ENCODE assay signal across 32 cellular contexts in the genomic region with DNA sequence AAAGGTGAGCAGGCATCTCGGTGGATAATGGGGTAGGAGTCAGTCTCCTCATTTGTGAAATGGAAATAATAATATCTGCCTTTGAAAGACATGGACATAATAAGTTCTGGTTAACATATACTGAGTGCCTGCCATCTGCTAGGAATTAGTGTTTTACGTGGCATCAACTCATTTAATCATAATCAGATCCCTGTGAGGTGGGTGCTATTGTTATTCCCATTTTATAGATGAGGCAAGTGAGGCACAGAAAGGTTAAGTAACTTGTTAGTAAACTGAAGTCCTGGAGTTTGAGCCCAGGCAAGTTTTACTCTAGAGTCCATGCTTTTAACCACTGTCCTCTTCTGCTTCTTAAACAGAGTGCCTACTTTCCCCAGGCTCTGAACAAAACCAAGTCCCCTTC.
"Had no signal": no experiment of that assay in that cellular context is flagged by ENCODE, and none has a peak within 500 bp of the region (broad histone marks: within the 10 kb centered on the region; RNA-seq: fewer than 3 reads in every experiment).

No MANE protein-coding gene starts in this region.

- H3K4me3 Mint-ChIP-seq: activated CD4-positive, alpha-beta memory T cell treated with anti-CD3 and anti-CD28 coated beads, Interleukin-2, amount 10 ng/mL, durations not matched to agents 7 days and 5 days; activated CD4-positive, alpha-beta T cell treated with anti-CD3 and anti-CD28 coated beads, Interleukin-2, amount 10 ng/mL, durations not matched to agents 7 days and 5 days; activated naive CD8-positive, alpha-beta T cell treated with anti-CD3 and anti-CD28 coated beads for 36 hours; activated naive CD8-positive, alpha-beta T cell treated with anti-CD3 and anti-CD28 coated beads, Interleukin-2, amount 50 U/mL, for 24 hours; activated T-cell treated with anti-CD3 and anti-CD28 coated beads, Interleukin-2, amount 50 U/mL, for 24 hours; activated T-cell treated with anti-CD3 and anti-CD28 coated beads, Interleukin-2, amount 50 U/mL, for 72 hours; brain; WTC11 had no signal

- ATAC-seq: activated naive CD8-positive, alpha-beta T cell treated with anti-CD3 and anti-CD28 coated beads, Interleukin-2, amount 50 U/mL, for 24 hours; activated T-cell treated with anti-CD3 and anti-CD28 coated beads, Interleukin-2, amount 50 U/mL, for 72 hours; gastrocnemius medialis; heart left ventricle; WTC11 had no signal

- H3K27ac ChIP-seq: adrenal gland, breast epithelium, cardiac muscle cell, colonic mucosa, epithelial cell of prostate, esophagus squamous epithelium, gastrocnemius medialis, heart left ventricle had no signal

- H3K27ac Mint-ChIP-seq: activated CD4-positive, alpha-beta memory T cell treated with anti-CD3 and anti-CD28 coated beads, Interleukin-2, amount 10 ng/mL, durations not matched to agents 7 days and 5 days; activated CD4-positive, alpha-beta T cell treated with anti-CD3 and anti-CD28 coated beads, Interleukin-2, amount 10 ng/mL, durations not matched to agents 7 days and 5 days; activated naive CD8-positive, alpha-beta T cell treated with anti-CD3 and anti-CD28 coated beads for 36 hours; activated naive CD8-positive, alpha-beta T cell treated with anti-CD3 and anti-CD28 coated beads, Interleukin-2, amount 50 U/mL, for 24 hours; activated T-cell treated with anti-CD3 and anti-CD28 coated beads, Interleukin-2, amount 50 U/mL, for 24 hours; activated T-cell treated with anti-CD3 and anti-CD28 coated beads, Interleukin-2, amount 50 U/mL, for 72 hours; brain; WTC11 had no signal

- H3K4me1 Mint-ChIP-seq: activated CD4-positive, alpha-beta memory T cell treated with anti-CD3 and anti-CD28 coated beads, Interleukin-2, amount 10 ng/mL, durations not matched to agents 7 days and 5 days; activated CD4-positive, alpha-beta T cell treated with anti-CD3 and anti-CD28 coated beads, Interleukin-2, amount 10 ng/mL, durations not matched to agents 7 days and 5 days; activated naive CD8-positive, alpha-beta T cell treated with anti-CD3 and anti-CD28 coated beads, Interleukin-2, amount 50 U/mL, for 24 hours; brain had no signal

- H3K4me1 ChIP-seq: adrenal gland, breast epithelium, colonic mucosa, esophagus squamous epithelium, gastrocnemius medialis, heart left ventricle had no signal

- H3K4me3 ChIP-seq: adrenal gland, breast epithelium, cardiac muscle cell, colonic mucosa, esophagus squamous epithelium, gastrocnemius medialis, heart left ventricle had no signal

- H3K27me3 Mint-ChIP-seq: activated CD4-positive, alpha-beta memory T cell treated with anti-CD3 and anti-CD28 coated beads, Interleukin-2, amount 10 ng/mL, durations not matched to agents 7 days and 5 days; activated CD4-positive, alpha-beta T cell treated with anti-CD3 and anti-CD28 coated beads, Interleukin-2, amount 10 ng/mL, durations not matched to agents 7 days and 5 days; activated naive CD8-positive, alpha-beta T cell treated with anti-CD3 and anti-CD28 coated beads for 36 hours; activated naive CD8-positive, alpha-beta T cell treated with anti-CD3 and anti-CD28 coated beads, Interleukin-2, amount 50 U/mL, for 24 hours; brain had no signal

- DNase-seq: activated CD4-positive, alpha-beta memory T cell treated with anti-CD3 and anti-CD28 coated beads, Interleukin-2, amount 10 ng/mL, durations not matched to agents 7 days and 5 days; activated CD4-positive, alpha-beta T cell treated with anti-CD3 and anti-CD28 coated beads for 1 hour; activated CD4-positive, alpha-beta T cell treated with anti-CD3 and anti-CD28 coated beads for 4 hours; activated CD4-positive, alpha-beta T cell treated with anti-CD3 and anti-CD28 coated beads, Interleukin-2, amount 10 ng/mL, durations not matched to agents 7 days and 5 days; activated CD4-positive, alpha-beta T cell treated with anti-CD3 and anti-CD28 coated beads, Interleukin-2, amount 50 U/mL, for 4 hours; activated CD8-positive, alpha-beta memory T cell treated with anti-CD3 and anti-CD28 coated beads, Interleukin-2, amount 50 U/mL, for 48 hours; activated gamma-delta T cell; activated naive CD4-positive, alpha-beta T cell; activated naive CD4-positive, alpha-beta T cell treated with anti-CD3 and anti-CD28 coated beads, Interleukin-2, amount 50 U/mL, for 16 hours; activated naive CD8-positive, alpha-beta T cell treated with anti-CD3 and anti-CD28 coated beads for 36 hours; activated naive CD8-positive, alpha-beta T cell treated with anti-CD3 and anti-CD28 coated beads, Interleukin-2, amount 50 U/mL, for 24 hours; activated T-cell treated with anti-CD3 and anti-CD28 coated beads for 4 hours; activated T-cell treated with anti-CD3 and anti-CD28 coated beads, Interleukin-2, amount 50 U/mL, for 24 hours; activated T-cell treated with anti-CD3 and anti-CD28 coated beads, Interleukin-2, amount 50 U/mL, for 72 hours; adrenal gland; amygdala; aorta; central memory CD4-positive, alpha-beta T cell; cerebellar nuclear complex; colonic mucosa; effector CD8-positive, alpha-beta T cell; esophagus squamous epithelium; gastrocnemius medialis; glutamatergic neuron; heart left ventricle; T-helper 2 cell had no signal

- H3K27me3 ChIP-seq: adrenal gland, cardiac muscle cell, colonic mucosa, esophagus squamous epithelium, gastrocnemius medialis, heart left ventricle had no signal

- FAIRE-seq: endometrium had no signal

- H3K9me3 ChIP-seq: adrenal gland, breast epithelium, colonic mucosa, esophagus squamous epithelium, gastrocnemius medialis, heart left ventricle had no signal

- H3K9me3 Mint-ChIP-seq: activated CD4-positive, alpha-beta memory T cell treated with anti-CD3 and anti-CD28 coated beads, Interleukin-2, amount 10 ng/mL, durations not matched to agents 7 days and 5 days; activated CD4-positive, alpha-beta T cell treated with anti-CD3 and anti-CD28 coated beads, Interleukin-2, amount 10 ng/mL, durations not matched to agents 7 days and 5 days; activated naive CD8-positive, alpha-beta T cell treated with anti-CD3 and anti-CD28 coated beads for 36 hours; activated naive CD8-positive, alpha-beta T cell treated with anti-CD3 and anti-CD28 coated beads, Interleukin-2, amount 50 U/mL, for 24 hours; activated T-cell treated with anti-CD3 and anti-CD28 coated beads, Interleukin-2, amount 50 U/mL, for 24 hours; activated T-cell treated with anti-CD3 and anti-CD28 coated beads, Interleukin-2, amount 50 U/mL, for 72 hours; WTC11 had no signal

- H3K36me3 ChIP-seq: adrenal gland, breast epithelium, cardiac muscle cell, colonic mucosa, gastrocnemius medialis, heart left ventricle had no signal
